8 cellular contexts compared by ENCODE assay signal in genomic region chr16:1772908-1773702, GRCh38. TPM values are rescaled to one million over a fixed set of nuclear protein-coding genes. Genes with fewer than 3 reads are reported as not detected.
DNase-seq lines count a peak whose midpoint lies in the region; ATAC-seq lines count a peak whose summit lies in the region.

TSS of gene MRPS34 (minus strand) at chr16:1773134. CDS start at chr16:1773119, 15 bp downstream.

- ATAC-seq in GM18909 (IDR thresholded peaks at IDR 0.05; ENCODE audit: poor library complexity, unreplicated experiment) (peak; percentile 53), HG03521 (IDR thresholded peaks at IDR 0.05; ENCODE audit: unreplicated experiment) (peak; percentile 47)
- peak; percentile 56 for ATAC-seq in effector memory CD8-positive, alpha-beta T cell (replicated peaks)

- H3K4me3 ChIP-seq in mesenchymal stem cell (ENCODE audit: insufficient read depth in 1 of 2, low read depth in 1 of 2, low read length in 2 of 2) = peak within 1 kb of the TSS; percentile 87 to 92

- peak within 1 kb of the TSS in 1 of 2 experiments; percentile 99 for H3K14ac ChIP-seq in mesenchymal stem cell (ENCODE audit: low read length in 2 of 2)

- no peaks in the 10 kb centered on the region for H3K27me3 ChIP-seq in mesenchymal stem cell (ENCODE audit: control insufficient read depth in 1 of 2, insufficient read depth in 1 of 2, low read length in 2 of 2)

- no peaks in the 10 kb centered on the region for H3K27me3 Mint-ChIP-seq in effector memory CD8-positive, alpha-beta T cell

- no peaks in the 10 kb centered on the region for H3K9me3 ChIP-seq in mesenchymal stem cell (ENCODE audit: control insufficient read depth, low read length)

- peak within 1 kb of the TSS; percentile 63 for H2BK15ac ChIP-seq in mesenchymal stem cell (ENCODE audit: low read depth, poor library complexity, severe bottlenecking)

- peak within 1 kb of the TSS; percentile 79 to 95 for H3K4ac ChIP-seq in mesenchymal stem cell (ENCODE audit: low read depth in 1 of 2, low read length in 2 of 2)

- peak within 1 kb of the TSS; percentile 87 for H3K9ac ChIP-seq in mesenchymal stem cell (ENCODE audit: low read length)

- H3K36me3 Mint-ChIP-seq in effector memory CD8-positive, alpha-beta T cell (ENCODE audit: insufficient read depth) = peaks cover 54% of the 10 kb centered on the region

- H2BK120ac ChIP-seq in mesenchymal stem cell (ENCODE audit: low read depth, low read length) = peak within 1 kb of the TSS; percentile 71

- peak; percentile 85 for DNase-seq in AG08395 (ENCODE audit: low spot score)
- DNase-seq in NCI-H82 treated with DMSO at 0.1 percent for 48 hours (lab: John Stamatoyannopoulos, UW; ENCODE audit: unreplicated experiment) = peak; percentile 56
- DNase-seq in activated CD8-positive, alpha-beta memory T cell treated with anti-CD3 and anti-CD28 coated beads for 24 hours = peak; percentile 92
- peak; percentile 70 to 76 (median 71) for DNase-seq in effector memory CD8-positive, alpha-beta T cell
- DNase-seq in mesenchymal stem cell = peak; percentile 85
- peak; percentile 51 for DNase-seq in stimulated activated CD8-positive, alpha-beta memory T cell treated with anti-CD3 and anti-CD28 coated beads, Interleukin-12 subunit alpha, Interleukin-12 subunit beta, amount 100 ng/mL, for 24 hours (ENCODE audit: extremely low read depth)

- peaks cover 26% of the 10 kb centered on the region for H3K79me1 ChIP-seq in mesenchymal stem cell (replicated peaks; ENCODE audit: low read length, poor library complexity, severe bottlenecking)

- H3K27ac Mint-ChIP-seq in effector memory CD8-positive, alpha-beta T cell = peak within 1 kb of the TSS; percentile 82 to 94

- peak within 1 kb of the TSS; percentile 96 for H3K4me2 ChIP-seq in mesenchymal stem cell (ENCODE audit: low read length, poor library complexity, severe bottlenecking)

- 1% methylated on average over 66 of the region's 108 CpGs for WGBS in mesenchymal stem cell

- H3K23ac ChIP-seq in mesenchymal stem cell (ENCODE audit: low read length in 2 of 2) = peak within 1 kb of the TSS in 1 of 2 experiments; percentile 99

- peak within 1 kb of the TSS; percentile 64 for H3K27ac ChIP-seq in mesenchymal stem cell (ENCODE audit: low read length, poor library complexity, severe bottlenecking)

- peaks cover 16% of the 10 kb centered on the region in 2 donors for H3K4me1 Mint-ChIP-seq in effector memory CD8-positive, alpha-beta T cell (ENCODE audit: low read depth in 2 of 2)

- peak within 1 kb of the TSS; percentile 95 to 97 for H3K4me3 Mint-ChIP-seq in effector memory CD8-positive, alpha-beta T cell

- H2AK5ac ChIP-seq in mesenchymal stem cell (ENCODE audit: low read length, severe bottlenecking) = no peak within 1 kb of the TSS

- H2BK12ac ChIP-seq in mesenchymal stem cell (ENCODE audit: low read length in 2 of 2) = peak within 1 kb of the TSS in 1 of 2 experiments; percentile 39

- H2BK5ac ChIP-seq in mesenchymal stem cell (ENCODE audit: low read depth, low read length, poor library complexity, severe bottlenecking) = peak within 1 kb of the TSS; percentile 66

- H3K18ac ChIP-seq in mesenchymal stem cell (ENCODE audit: low read depth in 1 of 2, low read length in 2 of 2) = peak within 1 kb of the TSS; percentile 94 to 98

- H3K4me1 ChIP-seq in mesenchymal stem cell (ENCODE audit: control insufficient read depth, insufficient read depth, low read depth, low read length) = peaks cover 55% of the 10 kb centered on the region

- H3K9me3 Mint-ChIP-seq in effector memory CD8-positive, alpha-beta T cell = no peaks in the 10 kb centered on the region

- H4K91ac ChIP-seq in mesenchymal stem cell (ENCODE audit: low read length) = peak within 1 kb of the TSS; percentile 97

- peaks cover 40 to 63% of the 10 kb centered on the region in 2 experiments for H3K36me3 ChIP-seq in mesenchymal stem cell (ENCODE audit: control insufficient read depth in 1 of 2, insufficient read depth in 2 of 2, low read depth in 1 of 2, low read length in 2 of 2)

- H4K8ac ChIP-seq in mesenchymal stem cell (ENCODE audit: low read length) = peak within 1 kb of the TSS; percentile 97

- H2AFZ ChIP-seq in mesenchymal stem cell (ENCODE audit: low read depth, low read length) = peak within 1 kb of the TSS; percentile 84

RNA-seq across cellular contexts. Expression of gene MRPS34, which starts in this region (rescaled TPM):
- polyA plus RNA-seq in mesenchymal stem cell (2013, experiment 1 of 2) = 102 TPM
- polyA plus RNA-seq in mesenchymal stem cell (2013, experiment 2 of 2) = 101 TPM

Comparison
In these comparisons a context has a peak if more than half of its experiments do, and no peak if none do; other contexts are left out.
1. Peak in every context shown above with its lines: DNase-seq, ATAC-seq, H3K4me3 ChIP-seq and H3K27ac ChIP-seq.